1 cellular context compared by ENCODE assay signal in genomic region chr11:76702378-76703128, GRCh38.
TF ChIP-seq lines count a peak whose summit lies in the region.

No MANE protein-coding gene starts in this region.

TF ChIP-seq in K562, 482 proteins besides CTCF, POLR2A, EP300 and RAD21 (continued from another document and continues in another):
- TF ChIP-seq SREBF1 (IDR thresholded peaks at IDR 0.05; ENCODE audit: borderline replicate concordance, low read depth, low read length) (no peak), HIVEP1 (CRISPR knock-in tag; IDR thresholded peaks at IDR 0.05) (no peak), SAFB (IDR thresholded peaks at IDR 0.05; ENCODE audit: borderline replicate concordance, low read depth, low read length) (no peak), DACH1 (IDR thresholded peaks at IDR 0.05; ENCODE audit: partially characterized antibody) (peak; percentile 73), PCBP2 (IDR thresholded peaks at IDR 0.05; ENCODE audit: low read depth, low read length, poor library complexity, severe bottlenecking) (no peak), ZNF311 (CRISPR knock-in tag; IDR thresholded peaks at IDR 0.05) (peak; percentile 48; the same call in 1 of the 2 replicates), FOXJ2 (tag; IDR thresholded peaks at IDR 0.05) (peak; percentile 80; the same call in 1 of the 2 replicates), NFRKB (IDR thresholded peaks at IDR 0.05; ENCODE audit: low read depth) (peak; percentile 60; the same call in 1 of the 2 replicates), SAP30 (IDR thresholded peaks at IDR 0.05; ENCODE audit: borderline replicate concordance, insufficient read depth, low read depth, low read length, poor library complexity, severe bottlenecking) (no peak), TEAD4 (IDR thresholded peaks at IDR 0.05; ENCODE audit: low read length) (peak; percentile 95), TEAD4 (CRISPR knock-in tag; IDR thresholded peaks at IDR 0.05; ENCODE audit: borderline replicate concordance) (no peak), CCAR2 (IDR thresholded peaks at IDR 0.05; ENCODE audit: low read depth, low read length) (no peak), KLF6 (CRISPR knock-in tag; IDR thresholded peaks at IDR 0.05; ENCODE audit: borderline replicate concordance) (no peak), FOXP1 (CRISPR knock-in tag; IDR thresholded peaks at IDR 0.05) (peak; percentile 94), SMAD2 (IDR thresholded peaks at IDR 0.05; ENCODE audit: low read depth, low read length) (no peak), FOXM1 (IDR thresholded peaks at IDR 0.05; ENCODE audit: low read depth) (peak; percentile 88), FOXM1 (CRISPR knock-in tag; IDR thresholded peaks at IDR 0.05; ENCODE audit: low read depth) (no peak), ARID1B (IDR thresholded peaks at IDR 0.05) (peak; percentile 98), ATF7 (IDR thresholded peaks at IDR 0.05) (peak; percentile 66), NCOA4 (IDR thresholded peaks at IDR 0.05; ENCODE audit: partially characterized antibody) (no peak), GTF2F1 (IDR thresholded peaks at IDR 0.05; ENCODE audit: low read depth, low read length) (no peak), SP1 (CRISPR knock-in tag; IDR thresholded peaks at IDR 0.05) (peak; percentile 58; the same call in 1 of the 2 replicates), ZNF717 (CRISPR knock-in tag; IDR thresholded peaks at IDR 0.05) (no peak), ZNF589 (CRISPR knock-in tag; IDR thresholded peaks at IDR 0.05; ENCODE audit: low read depth) (no peak; the same call in 1 of the 2 replicates), BCOR (IDR thresholded peaks at IDR 0.05) (peak; percentile 94), CSDE1 (IDR thresholded peaks at IDR 0.05) (no peak), RBM39 (optimal IDR thresholded peaks at IDR 0.05; ENCODE audit: low read depth, low read length) (no peak), ARHGAP35 (IDR thresholded peaks at IDR 0.05; ENCODE audit: partially characterized antibody) (no peak), ZKSCAN3 (CRISPR knock-in tag; IDR thresholded peaks at IDR 0.05) (no peak), TARDBP (IDR thresholded peaks at IDR 0.05) (peak; percentile 50; the same call in 1 of the 2 replicates), CC2D1A (IDR thresholded peaks at IDR 0.05) (peak; percentile 83; the same call in 1 of the 2 replicates), BRD9 (IDR thresholded peaks at IDR 0.05; ENCODE audit: low read depth, partially characterized antibody) (peak; percentile 58), TCF7 (IDR thresholded peaks at IDR 0.05; ENCODE audit: borderline replicate concordance) (peak; percentile 43; the same call in 1 of the 2 replicates), MXD1 (CRISPR knock-in tag; IDR thresholded peaks at IDR 0.05; ENCODE audit: borderline replicate concordance, poor library complexity, severe bottlenecking) (no peak), SMARCE1 (IDR thresholded peaks at IDR 0.05) (peak; percentile 97), FOXA1 (IDR thresholded peaks at IDR 0.05; ENCODE audit: borderline replicate concordance) (no peak), ZFP36 (IDR thresholded peaks at IDR 0.05; ENCODE audit: low read depth, low read length, partially characterized antibody) (peak; percentile 100), SIN3A (IDR thresholded peaks at IDR 0.05; ENCODE audit: borderline replicate concordance in 2 of 2, control insufficient read depth in 1 of 2, low read depth in 2 of 2, low read length in 2 of 2) (no peak), ZC3H11A (IDR thresholded peaks at IDR 0.05; ENCODE audit: low read depth, low read length) (0 out of 2 replicates have a peak, but pooled peaks have one; percentile 41), ZNF316 (IDR thresholded peaks at IDR 0.05) (peak; percentile 88), KAT8 (IDR thresholded peaks at IDR 0.05; ENCODE audit: low read depth) (no peak), ARID3B (CRISPR knock-in tag; IDR thresholded peaks at IDR 0.05; ENCODE audit: borderline replicate concordance) (no peak), NR1H2 (CRISPR knock-in tag; IDR thresholded peaks at IDR 0.05) (no peak), KDM5B (IDR thresholded peaks at IDR 0.05; ENCODE audit: insufficient replicate concordance, low read depth, low read length) (no peak), FOXK2 (conservative IDR thresholded peaks at IDR 0.05 in 1 of 2, IDR thresholded peaks at IDR 0.05 in 1 of 2; ENCODE audit: low read depth in 2 of 2) (peak; percentile 92 to 96), KAT2B (IDR thresholded peaks at IDR 0.05; ENCODE audit: low read depth, low read length) (no peak), BDP1 (IDR thresholded peaks at IDR 0.05; ENCODE audit: insufficient read depth, insufficient read length) (no peak), ZNF586 (CRISPR knock-in tag; conservative IDR thresholded peaks at IDR 0.05) (no peak), ZNF668 (CRISPR knock-in tag; IDR thresholded peaks at IDR 0.05) (no peak), SREBF2 (CRISPR knock-in tag; IDR thresholded peaks at IDR 0.05) (no peak), NFATC3 (IDR thresholded peaks at IDR 0.05) (0 out of 2 replicates have a peak, but pooled peaks have one; percentile 29), ETV5 (CRISPR knock-in tag; IDR thresholded peaks at IDR 0.05; ENCODE audit: low read depth) (peak; percentile 55; the same call in 1 of the 2 replicates)
- TF ChIP-seq, protein P1, sequence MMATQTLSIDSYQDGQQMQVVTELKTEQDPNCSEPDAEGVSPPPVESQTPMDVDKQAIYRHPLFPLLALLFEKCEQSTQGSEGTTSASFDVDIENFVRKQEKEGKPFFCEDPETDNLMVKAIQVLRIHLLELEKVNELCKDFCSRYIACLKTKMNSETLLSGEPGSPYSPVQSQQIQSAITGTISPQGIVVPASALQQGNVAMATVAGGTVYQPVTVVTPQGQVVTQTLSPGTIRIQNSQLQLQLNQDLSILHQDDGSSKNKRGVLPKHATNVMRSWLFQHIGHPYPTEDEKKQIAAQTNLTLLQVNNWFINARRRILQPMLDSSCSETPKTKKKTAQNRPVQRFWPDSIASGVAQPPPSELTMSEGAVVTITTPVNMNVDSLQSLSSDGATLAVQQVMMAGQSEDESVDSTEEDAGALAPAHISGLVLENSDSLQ (IDR thresholded peaks at IDR 0.05) = peak; percentile 26; the same call in 1 of the 2 replicates
- TF ChIP-seq, protein P2, sequence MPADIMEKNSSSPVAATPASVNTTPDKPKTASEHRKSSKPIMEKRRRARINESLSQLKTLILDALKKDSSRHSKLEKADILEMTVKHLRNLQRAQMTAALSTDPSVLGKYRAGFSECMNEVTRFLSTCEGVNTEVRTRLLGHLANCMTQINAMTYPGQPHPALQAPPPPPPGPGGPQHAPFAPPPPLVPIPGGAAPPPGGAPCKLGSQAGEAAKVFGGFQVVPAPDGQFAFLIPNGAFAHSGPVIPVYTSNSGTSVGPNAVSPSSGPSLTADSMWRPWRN (IDR thresholded peaks at IDR 0.05; ENCODE audit: low read depth) = peak; percentile 97
- TF ChIP-seq, protein P3, sequence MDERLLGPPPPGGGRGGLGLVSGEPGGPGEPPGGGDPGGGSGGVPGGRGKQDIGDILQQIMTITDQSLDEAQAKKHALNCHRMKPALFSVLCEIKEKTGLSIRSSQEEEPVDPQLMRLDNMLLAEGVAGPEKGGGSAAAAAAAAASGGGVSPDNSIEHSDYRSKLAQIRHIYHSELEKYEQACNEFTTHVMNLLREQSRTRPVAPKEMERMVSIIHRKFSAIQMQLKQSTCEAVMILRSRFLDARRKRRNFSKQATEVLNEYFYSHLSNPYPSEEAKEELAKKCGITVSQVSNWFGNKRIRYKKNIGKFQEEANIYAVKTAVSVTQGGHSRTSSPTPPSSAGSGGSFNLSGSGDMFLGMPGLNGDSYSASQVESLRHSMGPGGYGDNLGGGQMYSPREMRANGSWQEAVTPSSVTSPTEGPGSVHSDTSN (CRISPR knock-in tag; IDR thresholded peaks at IDR 0.05; ENCODE audit: low read depth) = no peak
- TF ChIP-seq, protein P3 (tag; conservative IDR thresholded peaks at IDR 0.05; ENCODE audit: low read depth) = 0 out of 2 replicates have a peak, but pooled peaks have one; percentile 17
- TF ChIP-seq, protein P4, sequence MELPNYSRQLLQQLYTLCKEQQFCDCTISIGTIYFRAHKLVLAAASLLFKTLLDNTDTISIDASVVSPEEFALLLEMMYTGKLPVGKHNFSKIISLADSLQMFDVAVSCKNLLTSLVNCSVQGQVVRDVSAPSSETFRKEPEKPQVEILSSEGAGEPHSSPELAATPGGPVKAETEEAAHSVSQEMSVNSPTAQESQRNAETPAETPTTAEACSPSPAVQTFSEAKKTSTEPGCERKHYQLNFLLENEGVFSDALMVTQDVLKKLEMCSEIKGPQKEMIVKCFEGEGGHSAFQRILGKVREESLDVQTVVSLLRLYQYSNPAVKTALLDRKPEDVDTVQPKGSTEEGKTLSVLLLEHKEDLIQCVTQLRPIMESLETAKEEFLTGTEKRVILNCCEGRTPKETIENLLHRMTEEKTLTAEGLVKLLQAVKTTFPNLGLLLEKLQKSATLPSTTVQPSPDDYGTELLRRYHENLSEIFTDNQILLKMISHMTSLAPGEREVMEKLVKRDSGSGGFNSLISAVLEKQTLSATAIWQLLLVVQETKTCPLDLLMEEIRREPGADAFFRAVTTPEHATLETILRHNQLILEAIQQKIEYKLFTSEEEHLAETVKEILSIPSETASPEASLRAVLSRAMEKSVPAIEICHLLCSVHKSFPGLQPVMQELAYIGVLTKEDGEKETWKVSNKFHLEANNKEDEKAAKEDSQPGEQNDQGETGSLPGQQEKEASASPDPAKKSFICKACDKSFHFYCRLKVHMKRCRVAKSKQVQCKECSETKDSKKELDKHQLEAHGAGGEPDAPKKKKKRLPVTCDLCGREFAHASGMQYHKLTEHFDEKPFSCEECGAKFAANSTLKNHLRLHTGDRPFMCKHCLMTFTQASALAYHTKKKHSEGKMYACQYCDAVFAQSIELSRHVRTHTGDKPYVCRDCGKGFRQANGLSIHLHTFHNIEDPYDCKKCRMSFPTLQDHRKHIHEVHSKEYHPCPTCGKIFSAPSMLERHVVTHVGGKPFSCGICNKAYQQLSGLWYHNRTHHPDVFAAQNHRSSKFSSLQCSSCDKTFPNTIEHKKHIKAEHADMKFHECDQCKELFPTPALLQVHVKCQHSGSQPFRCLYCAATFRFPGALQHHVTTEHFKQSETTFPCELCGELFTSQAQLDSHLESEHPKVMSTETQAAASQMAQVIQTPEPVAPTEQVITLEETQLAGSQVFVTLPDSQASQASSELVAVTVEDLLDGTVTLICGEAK (IDR thresholded peaks at IDR 0.05) = no peak
- TF ChIP-seq, protein P4 (CRISPR knock-in tag; IDR thresholded peaks at IDR 0.05) = no peak
